In the genomic region with DNA sequence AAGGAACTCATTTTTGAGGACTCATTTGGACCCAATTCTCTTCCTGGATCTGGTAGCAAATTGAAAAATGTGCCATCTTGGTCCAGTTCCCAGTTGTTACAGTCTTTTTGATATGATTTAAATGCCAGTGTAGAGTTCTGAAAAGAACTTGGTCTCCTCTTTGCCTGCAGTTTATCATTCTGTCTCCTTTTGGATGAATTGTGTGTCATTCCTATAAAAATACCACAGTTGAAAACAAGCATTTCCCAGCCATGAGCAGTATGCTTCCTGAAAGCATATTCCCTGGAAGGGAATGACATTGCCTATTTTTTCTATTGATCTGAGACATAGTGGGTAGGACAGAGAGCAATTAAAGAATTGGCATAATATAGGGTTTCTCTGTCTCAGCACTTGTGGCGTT, we compare ENCODE assay signal across 25 cellular contexts.
DNase-seq lines count a peak whose midpoint lies in the region; FAIRE-seq and TF ChIP-seq lines count a peak whose summit lies in the region.
"Had no signal": no experiment of that assay in that cellular context is flagged by ENCODE, and none has a peak within 500 bp of the region (broad histone marks: within the 10 kb centered on the region; RNA-seq: fewer than 3 reads in every experiment).

No MANE protein-coding gene starts in this region.

- H3K27ac ChIP-seq in SK-N-SH (ENCODE audit: low read depth in 2 of 2, low read length in 1 of 2) (peak overlapping the region in 1 of 2 experiments; percentile 39; a peak in 1 of 4 replicates), vagina (peak overlapping the region; percentile 48)
- H3K27ac ChIP-seq: A549, KMS-11 had no signal

- H3K9ac ChIP-seq in SK-N-SH: no peak overlapping the region
- H3K9ac ChIP-seq: KMS-11 had no signal

- H3K79me2 ChIP-seq in SK-N-SH (ENCODE audit: insufficient read depth): no peaks in the 10 kb centered on the region

- DNase-seq in ELR (ENCODE audit: low read depth): peak; percentile 17
- DNase-seq in SK-N-SH: no peak
- peak; percentile 42 to 66 for DNase-seq in foreskin fibroblast
- DNase-seq in vagina (ENCODE audit: extremely low spot score in 2 of 2): no peak
- DNase-seq in NCI-H748 treated with DMSO at 0.1 percent for 48 hours (lab: John Stamatoyannopoulos, UW): no peak
- DNase-seq in HTR-8/SVneo (ENCODE audit: insufficient read length, low spot score): no peak
- DNase-seq in RKO (ENCODE audit: low spot score): no peak
- DNase-seq: BE2C; Caco-2; CD4-positive, CD25-positive, alpha-beta regulatory T cell; DMS 273 treated with DMSO at 0.1 percent for 48 hours; DND-41; GDM1; IMR-90; MV-4-11; NCI-H1105 treated with DMSO at 0.1 percent for 48 hours; NCI-H2029 treated with DMSO at 0.1 percent for 48 hours; NCI-H345; NCI-H524; NCI-H82; Right ventricle myocardium superior had no signal

- no peak overlapping the region for H2AFZ ChIP-seq in SK-N-SH (ENCODE audit: low read depth)

- no peak overlapping the region for H3K4me2 ChIP-seq in SK-N-SH
- H3K4me2 ChIP-seq: A549, KMS-11 had no signal

- H3F3A ChIP-seq in SK-N-SH (replicated peaks; ENCODE audit: insufficient read depth): no peaks in the 10 kb centered on the region

- intact Hi-C loops in vagina (cut with DNase I): no loop called here

- TF ChIP-seq CTCF in SK-N-SH (IDR thresholded peaks at IDR 0.05) (no peak), foreskin fibroblast (IDR thresholded peaks at IDR 0.05; ENCODE audit: low read depth, low read length) (no peak), vagina (IDR thresholded peaks at IDR 0.05) (no peak)

- H3K4me1 ChIP-seq in SK-N-SH (ENCODE audit: control insufficient read depth in 1 of 2, insufficient read depth in 2 of 2, low read depth in 1 of 2, low read length in 1 of 2) (no peaks in the 10 kb centered on the region; a peak in 1 of 4 replicates), vagina (peaks cover 10% of the 10 kb centered on the region)
- H3K4me1 ChIP-seq: A549, BE2C, Caco-2 had no signal

- no peak for TF ChIP-seq EP300 in SK-N-SH (IDR thresholded peaks at IDR 0.05; ENCODE audit: borderline replicate concordance in 1 of 2, low read depth in 1 of 2, low read length in 1 of 2)

- H3K9me3 ChIP-seq in SK-N-SH (no peaks in the 10 kb centered on the region), vagina (no peaks in the 10 kb centered on the region)
- H3K9me3 ChIP-seq: A549, BE2C, Caco-2 had no signal

- H4K20me1 ChIP-seq in SK-N-SH (ENCODE audit: insufficient read depth): no peaks in the 10 kb centered on the region

- POLR2A ChIA-PET in SK-N-SH (lab: Yijun Ruan, JAX): no interaction called here

- H3K4me3 ChIP-seq in SK-N-SH (ENCODE audit: low read depth in 2 of 2, low read length in 1 of 2): no peak overlapping the region
- H3K4me3 ChIP-seq in foreskin fibroblast (ENCODE audit: low read depth in 1 of 2, low read length in 2 of 2): no peak overlapping the region
- no peak overlapping the region for H3K4me3 ChIP-seq in vagina
- H3K4me3 ChIP-seq: A549 had no signal

- no peaks in the 10 kb centered on the region for H3K27me3 ChIP-seq in SK-N-SH (ENCODE audit: insufficient read depth)
- H3K27me3 ChIP-seq in vagina: no peaks in the 10 kb centered on the region
- H3K27me3 ChIP-seq: BE2C had no signal

- no peaks in the 10 kb centered on the region for H3K36me3 ChIP-seq in SK-N-SH (replicated peaks in 1 of 2; ENCODE audit: control insufficient read depth in 1 of 2, insufficient read depth in 2 of 2, low read length in 1 of 2)
- no peaks in the 10 kb centered on the region for H3K36me3 ChIP-seq in vagina
- H3K36me3 ChIP-seq: BE2C had no signal

- no peak for FAIRE-seq in HTR-8/SVneo (lab: Jason Lieb, UNC)
- FAIRE-seq: A549, H1, RCC 7860 had no signal

- WGBS in SK-N-SH (ENCODE audit: low lambda C conversion rate): 57% methylated on average over 1 of the region's 1 CpG

- CTCF ChIA-PET in SK-N-SH (lab: Yijun Ruan, JAX): no interaction called here

- no peaks in the 10 kb centered on the region for H3K9me2 ChIP-seq in SK-N-SH

- no peak for TF ChIP-seq RAD21 in SK-N-SH (IDR thresholded peaks at IDR 0.05; ENCODE audit: low read length)

- TF ChIP-seq POLR2A in vagina (IDR thresholded peaks at IDR 0.05): no peak

TF ChIP-seq in SK-N-SH, 30 proteins besides CTCF, POLR2A, EP300 and RAD21:
- TF ChIP-seq MAX (IDR thresholded peaks at IDR 0.05; ENCODE audit: low read depth) (no peak), JUND (IDR thresholded peaks at IDR 0.05) (0 out of 2 replicates have a peak, but pooled peaks have one; percentile 3), ZBTB33 (IDR thresholded peaks at IDR 0.05; ENCODE audit: borderline replicate concordance, low read depth) (no peak), TAF1 (IDR thresholded peaks at IDR 0.05; ENCODE audit: borderline replicate concordance, low read depth, low read length) (no peak), SIN3A (IDR thresholded peaks at IDR 0.05; ENCODE audit: borderline replicate concordance, low read depth, low read length) (no peak), PBX3 (IDR thresholded peaks at IDR 0.05) (peak; percentile 28; the same call in 1 of the 2 replicates), FOSL2 (IDR thresholded peaks at IDR 0.05; ENCODE audit: borderline replicate concordance, low read depth) (no peak), CHD2 (IDR thresholded peaks at IDR 0.05; ENCODE audit: low read length, partially characterized antibody) (no peak), TCF12 (IDR thresholded peaks at IDR 0.05) (peak; percentile 12; the same call in 1 of the 2 replicates)
TF ChIP-seq in SK-N-SH: peak in this region for 3.

Comparison
In these comparisons a context has a peak if more than half of its experiments do, and no peak if none do; other contexts are left out.
1. DNase-seq: peak in ELR (single experiment) and foreskin fibroblast (2 of 2); none in SK-N-SH (single experiment), vagina (0 of 2), NCI-H748 treated with DMSO at 0.1 percent for 48 hours (single experiment), HTR-8/SVneo (single experiment) and RKO (single experiment).